In the genomic region with DNA sequence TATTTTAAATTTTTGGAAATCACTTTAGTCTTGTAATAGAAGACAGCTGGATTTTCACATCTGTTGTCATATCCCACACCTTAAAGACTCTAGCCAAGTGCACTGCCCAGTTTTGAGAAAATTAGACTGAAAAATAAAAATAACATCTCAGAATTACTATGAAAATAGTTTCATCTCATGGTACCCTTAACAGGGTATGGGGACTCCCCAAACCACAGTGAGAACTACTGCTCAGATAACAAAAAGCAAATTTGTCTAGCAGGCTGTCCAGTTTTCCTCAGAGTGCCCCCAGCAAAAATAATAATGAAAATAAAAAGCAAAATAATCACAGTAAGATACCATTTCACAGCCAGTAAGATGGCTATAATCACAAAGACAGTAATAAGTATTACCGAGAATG, we compare ENCODE assay signal across 14 cellular contexts. TPM values are rescaled to one million over a fixed set of nuclear protein-coding genes. Genes with fewer than 3 reads are reported as not detected.
A peak's percentile ranks its signal among the peaks of the same experiment; 100 is the strongest.
DNase-seq lines count a peak whose midpoint lies in the region; ATAC-seq, FAIRE-seq and TF ChIP-seq lines count a peak whose summit lies in the region.
"Had no signal": no experiment of that assay in that cellular context is flagged by ENCODE, and none has a peak within 500 bp of the region (broad histone marks: within the 10 kb centered on the region; RNA-seq: fewer than 3 reads in every experiment).

No MANE protein-coding gene starts in this region.

- H3K4me3 Mint-ChIP-seq in GM23338 = no peak overlapping the region
- H3K4me3 Mint-ChIP-seq: CD14-positive monocyte had no signal

- no TSS peak for BruUV-seq in GM12878 (replicated peaks; lab: Mats Ljungman, UMichigan)

- H3K79me2 ChIP-seq in GM23338 (replicated peaks; ENCODE audit: insufficient read depth) = peaks cover 100% of the 10 kb centered on the region
- peaks cover 100% of the 10 kb centered on the region for H3K79me2 ChIP-seq in GM12878 (ENCODE audit: control insufficient read depth, insufficient read depth, low read length)
- peaks cover 100% of the 10 kb centered on the region for H3K79me2 ChIP-seq in osteoblast (ENCODE audit: insufficient read depth, low read length)

- TF ChIP-seq RAD21 in GM12878 (IDR thresholded peaks at IDR 0.05; ENCODE audit: insufficient read depth, low read depth, low read length) = no peak

- SMC1A ChIA-PET in GM12878 (lab: Charles Lee; ENCODE audit: uncharacterized antibody, unreplicated experiment) = interaction anchor here (0.6 to 1.8 kb wide), 5 partner anchors 20 to 366 kb away, joined by 4 to 7 read pairs (median 4); no protein-coding TSS in a partner anchor

- H3K9me3 ChIP-seq in GM12878 (replicated peaks; ENCODE audit: control insufficient read depth, insufficient read depth, low read length) (no peaks in the 10 kb centered on the region; the same call in 2 of the 3 replicates), osteoblast (ENCODE audit: low read depth, low read length) (no peaks in the 10 kb centered on the region), lower lobe of right lung (no peaks in the 10 kb centered on the region)
- H3K9me3 ChIP-seq: stomach had no signal

- H2AFZ ChIP-seq in GM23338 = no peak overlapping the region
- no peak overlapping the region for H2AFZ ChIP-seq in GM12878 (ENCODE audit: control insufficient read depth, low read depth, low read length)
- no peak overlapping the region for H2AFZ ChIP-seq in osteoblast (ENCODE audit: low read length)

- H3K27me3 ChIP-seq in GM23338 (ENCODE audit: insufficient read depth) (no peaks in the 10 kb centered on the region), GM12878 (replicated peaks in 1 of 2; ENCODE audit: control insufficient read depth in 2 of 2, insufficient read depth in 2 of 2, low read length in 1 of 2) (no peaks in the 10 kb centered on the region), osteoblast (ENCODE audit: insufficient read depth, low read length) (no peaks in the 10 kb centered on the region), lower lobe of right lung (ENCODE audit: low read depth) (no peaks in the 10 kb centered on the region)
- H3K27me3 ChIP-seq: stomach had no signal

- no peaks in the 10 kb centered on the region for H3K27me3 Mint-ChIP-seq in GM23338 (ENCODE audit: insufficient read depth, low read depth, poor library complexity)

- peaks cover 76% of the 10 kb centered on the region for H4K20me1 ChIP-seq in GM23338 (replicated peaks; ENCODE audit: insufficient read depth)
- H4K20me1 ChIP-seq in GM12878 (ENCODE audit: control insufficient read depth, insufficient read depth) = peaks cover 6% of the 10 kb centered on the region; the same call in 1 of the 2 replicates
- peaks cover 79% of the 10 kb centered on the region for H4K20me1 ChIP-seq in osteoblast (ENCODE audit: insufficient read depth, low read length)

- H3K36me3 Mint-ChIP-seq in GM23338 (ENCODE audit: low read depth) = peaks cover 24% of the 10 kb centered on the region; the same call in 2 of the 3 replicates

- intact Hi-C loops in GM12878 (cut with micrococcal nuclease; ENCODE audit: unreplicated experiment) (loop anchor here (5.0 kb wide), 1 partner anchor 44 kb away; no protein-coding TSS in a partner anchor), lower lobe of right lung (cut with DNase I) (no loop called here), sciatic nerve (cut with DNase I) (no loop called here)

- RAD21 ChIA-PET in GM12878 (lab: Charles Lee; ENCODE audit: unreplicated experiment) = interaction anchor here (0.6 to 1.8 kb wide), 2 partner anchors 11 to 50 kb away, joined by 4 read pairs; no protein-coding TSS in a partner anchor

- no peak for FAIRE-seq in GM12878 (lab: Jason Lieb, UNC)
- FAIRE-seq: colon had no signal

- no peak overlapping the region for H3K4me3 ChIP-seq in GM23338
- peak overlapping the region; percentile 58 for H3K4me3 ChIP-seq in GM12878
- no peak overlapping the region for H3K4me3 ChIP-seq in osteoblast (ENCODE audit: insufficient read depth, low read length)
- H3K4me3 ChIP-seq in lower lobe of right lung = no peak overlapping the region
- H3K4me3 ChIP-seq: stomach had no signal

- peak; percentile 20 for DNase-seq in GM10266 (ENCODE audit: extremely low spot score)
- no peak for DNase-seq in GM23338 (ENCODE audit: low spot score)
- DNase-seq in GM12878 (ENCODE audit: low read depth, low spot score) = no peak
- no peak for DNase-seq in osteoblast (ENCODE audit: insufficient read length, low spot score, missing footprints)
- DNase-seq in lower lobe of right lung = no peak
- no peak for DNase-seq in sciatic nerve (ENCODE audit: low spot score)
- DNase-seq in DMS153 treated with DMSO at 0.1 percent for 48 hours (lab: John Stamatoyannopoulos, UW; ENCODE audit: unreplicated experiment) = no peak
- DNase-seq: activated CD4-positive, CD25-positive, alpha-beta regulatory T cell treated with anti-CD3 and anti-CD28 coated beads, Interleukin-2, amount 50 U/mL, for 72 hours; NCI-H2081 treated with DMSO at 0.1 percent for 48 hours; posterior cingulate gyrus; stomach had no signal

- H3K4me2 ChIP-seq in GM23338 = peak overlapping the region; percentile 39; the same call in 1 of the 2 replicates
- H3K4me2 ChIP-seq in GM12878 (ENCODE audit: control insufficient read depth, insufficient read depth) = peak overlapping the region; percentile 88
- peak overlapping the region; percentile 70 for H3K4me2 ChIP-seq in osteoblast (ENCODE audit: insufficient read depth, low read length)

- 0% methylated on average over 1 of the region's 1 CpG for WGBS in GM12878 (ENCODE audit: insufficient coverage, insufficient replicate concordance, low lambda C conversion rate, missing lambda C conversion rate)

- CTCF ChIA-PET in GM12878 (lab: Yijun Ruan, JAX) = interaction anchor here (0.8 to 2.6 kb wide), 6 partner anchors 9 to 81 kb away, joined by 3 to 10 read pairs (median 4); no protein-coding TSS in a partner anchor

- H3K4me1 ChIP-seq in GM23338 (ENCODE audit: insufficient read depth) (peaks cover 10% of the 10 kb centered on the region), GM12878 (ENCODE audit: control insufficient read depth, insufficient read depth, low read length) (peaks cover 22% of the 10 kb centered on the region), osteoblast (ENCODE audit: insufficient read depth, low read length) (peaks cover 11% of the 10 kb centered on the region), lower lobe of right lung (peaks cover 42% of the 10 kb centered on the region)

- H3K4me1 Mint-ChIP-seq in GM23338 = peaks cover 32% of the 10 kb centered on the region

- ATAC-seq in GM23338 = no peak
- ATAC-seq in GM12878 = peak; percentile 24
- ATAC-seq in lower lobe of right lung = no peak
- no peak for ATAC-seq in GM19035 (IDR thresholded peaks at IDR 0.05; ENCODE audit: unreplicated experiment)
- no peak for ATAC-seq in sciatic nerve

- no peak overlapping the region for H3K27ac Mint-ChIP-seq in GM23338

- TF ChIP-seq CTCF in GM10266 (IDR thresholded peaks at IDR 0.05; ENCODE audit: control insufficient read depth, insufficient read depth, low read depth, missing control alignments) = no peak
- no peak for TF ChIP-seq CTCF in GM23338 (conservative IDR thresholded peaks at IDR 0.05; ENCODE audit: low read depth in 2 of 2)
- no peak for TF ChIP-seq CTCF in GM12878 (IDR thresholded peaks at IDR 0.05 in 2 of 3, conservative IDR thresholded peaks at IDR 0.05 in 1 of 3; ENCODE audit: control insufficient read depth in 2 of 3, extremely low read depth in 1 of 3, insufficient read depth in 1 of 3, low read depth in 3 of 3, low read length in 3 of 3)
- TF ChIP-seq CTCF in osteoblast (IDR thresholded peaks at IDR 0.05; ENCODE audit: extremely low read depth, low read depth, low read length) = no peak
- no peak for TF ChIP-seq CTCF in lower lobe of right lung (IDR thresholded peaks at IDR 0.05)

- POLR2A ChIA-PET in GM12878 (lab: Charles Lee) = no interaction called here

- peaks cover 2% of the 10 kb centered on the region; the same call in 2 of the 3 replicates for H3K9me3 Mint-ChIP-seq in GM23338

- no peak for TF ChIP-seq EP300 in GM12878 (IDR thresholded peaks at IDR 0.05; ENCODE audit: borderline replicate concordance in 1 of 2, control insufficient read depth in 1 of 2, low read depth in 2 of 2, low read length in 2 of 2)

- H3K27ac ChIP-seq in GM23338 (ENCODE audit: low read depth) = 0 out of 2 replicates have a peak overlapping the region, but pooled peaks have one; percentile 24
- no peak overlapping the region for H3K27ac ChIP-seq in GM12878 (ENCODE audit: control insufficient read depth, insufficient read depth)
- peak overlapping the region; percentile 47 for H3K27ac ChIP-seq in osteoblast (ENCODE audit: low read depth, low read length)
- H3K27ac ChIP-seq in lower lobe of right lung = no peak overlapping the region
- H3K27ac ChIP-seq: stomach had no signal

- H3K36me3 ChIP-seq in GM23338 (ENCODE audit: insufficient read depth) (no peaks in the 10 kb centered on the region), GM12878 (ENCODE audit: control insufficient read depth in 2 of 2, insufficient read depth in 2 of 2, low read length in 1 of 2) (no peaks in the 10 kb centered on the region; a peak in 3 of 4 replicates), osteoblast (ENCODE audit: insufficient read depth, low read length) (no peaks in the 10 kb centered on the region), lower lobe of right lung (no peaks in the 10 kb centered on the region)
- H3K36me3 ChIP-seq: stomach had no signal

- H3K9ac ChIP-seq in GM12878 (ENCODE audit: control insufficient read depth, insufficient read depth, low read length) = no peak overlapping the region

- no peaks in the 10 kb centered on the region for H3F3A ChIP-seq in GM23338 (replicated peaks; ENCODE audit: low read depth)

- H3K9me2 ChIP-seq in GM23338 (ENCODE audit: insufficient read depth) = no peaks in the 10 kb centered on the region

- no peak for TF ChIP-seq POLR2A in GM12878 (IDR thresholded peaks at IDR 0.05; ENCODE audit: low read depth, low read length)

- in situ Hi-C loops in GM12878 (cut with MboI) = no loop called here

RNA-seq across cellular contexts. Expression of a gene that starts 6.5 kb away (rescaled TPM):
- 155 and 168 TPM in 2 replicates for total RNA-seq in GM23338 (2014; rRNA removed; shearing (Covaris generic))
- polyA plus RNA-seq in GM23338 (2016; fragmentation: Nextera tagmentation; extraction: Ambion mirVana) = 78.2 and 90.5 TPM in 2 replicates
- 183 and 192 TPM in 2 replicates for total RNA-seq in GM12878 (2013; cell fraction: nucleolus; rRNA removed)
- total RNA-seq in GM12878 (2014; rRNA removed) = 66.3 and 66.5 TPM in 2 replicates
- total RNA-seq in GM12878 (2014; rRNA removed; fragmentation: Illumina TruSeq; extraction: Trizol) = 44.5 and 47.0 TPM in 2 replicates
- 65.4 and 71.6 TPM in 2 replicates for total RNA-seq in GM12878 (2021)
- 23.6 TPM for polyA plus RNA-seq in GM12878 (2011; ENCODE audit: low read depth)
- polyA plus RNA-seq in GM12878 (2011; rRNA removed) = 115 and 118 TPM in 2 replicates
- polyA plus RNA-seq in GM12878 (2011; cell fraction: cytosol; rRNA removed) = 68.7 and 77.7 TPM in 2 replicates
- 56.0 and 66.1 TPM in 2 replicates for polyA plus RNA-seq in GM12878 (2011; cell fraction: nucleus; rRNA removed)
- polyA plus RNA-seq in GM12878 (2012) = 36.6 and 47.0 TPM in 2 replicates
- 65.9 and 72.9 TPM in 2 replicates for polyA plus RNA-seq in GM12878 (2014; fragmentation: Illumina TruSeq; extraction: Trizol)
- polyA plus RNA-seq in GM12878 (2014; fragmentation: Nextera tagmentation; extraction: Ambion mirVana) = 10 to 100 TPM; 12.4 to 15.0 TPM
- polyA plus RNA-seq in GM12878 (2014; rRNA removed) = 62.0 and 74.7 TPM in 2 replicates
- polyA plus RNA-seq in GM12878 (2016; fragmentation: Nextera tagmentation; extraction: Ambion mirVana) = 10 to 100 TPM; 76.2 to 81.2 TPM
- 129 and 178 TPM in 2 replicates for polyA minus RNA-seq in GM12878 (2011; rRNA and poly(A)+ RNA removed)
- polyA minus RNA-seq in GM12878 (2011; cell fraction: cytosol; rRNA and poly(A)+ RNA removed) = 64.0 and 77.6 TPM in 2 replicates
- polyA minus RNA-seq in GM12878 (2011; cell fraction: nucleus; rRNA and poly(A)+ RNA removed) = 83.1 and 123 TPM in 2 replicates
- total RNA-seq in osteoblast = 114 and 117 TPM in 2 replicates
- 88.4 TPM for total RNA-seq in lower lobe of right lung
- total RNA-seq in sciatic nerve = 88.0 TPM

Comparison
In these comparisons a context has a peak if more than half of its experiments do, and no peak if none do; other contexts are left out.
1. H3K27ac ChIP-seq: peak in GM23338 (single experiment) and osteoblast (single experiment); none in GM12878 (single experiment) and lower lobe of right lung (single experiment).
2. Peak in every context shown above with its lines, with median percentiles within 50 percentile points of each other: H3K4me2 ChIP-seq.